17 cellular contexts compared by ENCODE assay signal in genomic region chr15:96367436-96368200, GRCh38. TPM values are rescaled to one million over a fixed set of nuclear protein-coding genes. Genes with fewer than 3 reads are reported as not detected.
DNase-seq lines count a peak whose midpoint lies in the region; ATAC-seq and TF ChIP-seq lines count a peak whose summit lies in the region.
"Had no signal": no experiment of that assay in that cellular context is flagged by ENCODE, and none has a peak within 500 bp of the region (broad histone marks: within the 10 kb centered on the region; RNA-seq: fewer than 3 reads in every experiment).

No MANE protein-coding gene starts in this region.

- H3K9me3 ChIP-seq in left ventricle myocardium inferior (replicated peaks) (no peaks in the 10 kb centered on the region), ectodermal cell (ENCODE audit: control insufficient read depth, low read length) (no peaks in the 10 kb centered on the region)
- H3K9me3 ChIP-seq: body of pancreas had no signal

- H3K4me3 ChIP-seq in left ventricle myocardium inferior (peak overlapping the region; percentile 35), ectodermal cell (ENCODE audit: insufficient read depth, low read depth, low read length) (peak overlapping the region; percentile 19)
- H3K4me3 ChIP-seq: body of pancreas had no signal

- H3K36me3 Mint-ChIP-seq in nephron progenitor cell (ENCODE audit: low read depth) (no peaks in the 10 kb centered on the region), type B pancreatic cell (peaks cover 8% of the 10 kb centered on the region)
- no peaks in the 10 kb centered on the region for H3K36me3 Mint-ChIP-seq in activated CD4-positive, alpha-beta T cell treated with anti-CD3 and anti-CD28 coated beads for 36 hours (ENCODE audit: low read depth)

- H3K36me3 ChIP-seq in left ventricle myocardium inferior = no peaks in the 10 kb centered on the region
- H3K36me3 ChIP-seq in ectodermal cell (ENCODE audit: control insufficient read depth, insufficient read depth, low read length) = no peaks in the 10 kb centered on the region

- intact Hi-C loops in left ventricle myocardium inferior (cut with micrococcal nuclease) (no loop called here), Right ventricle myocardium inferior (cut with DNase I) (no loop called here)
- intact Hi-C loops in activated CD4-positive, alpha-beta T cell treated with anti-CD3 and anti-CD28 coated beads for 36 hours (cut with DNase I, micrococcal nuclease) = no loop called here

- H3K27me3 ChIP-seq in left ventricle myocardium inferior (ENCODE audit: low read depth) (peaks cover 93% of the 10 kb centered on the region), ectodermal cell (ENCODE audit: control insufficient read depth, insufficient read depth, low read length, poor library complexity, severe bottlenecking) (peaks cover 100% of the 10 kb centered on the region)

- H3K27ac Mint-ChIP-seq in nephron progenitor cell = no peak overlapping the region
- H3K27ac Mint-ChIP-seq in type B pancreatic cell = no peak overlapping the region
- no peak overlapping the region for H3K27ac Mint-ChIP-seq in activated CD4-positive, alpha-beta T cell treated with anti-CD3 and anti-CD28 coated beads for 36 hours

- WGBS in ectodermal cell, 2 experiments = 5 to 6% methylated on average over 27 of the region's 27 CpGs

- H3K4me1 Mint-ChIP-seq in nephron progenitor cell (peaks cover 61% of the 10 kb centered on the region), type B pancreatic cell (ENCODE audit: unreplicated experiment) (peaks cover 26% of the 10 kb centered on the region)
- H3K4me1 Mint-ChIP-seq in activated CD4-positive, alpha-beta T cell treated with anti-CD3 and anti-CD28 coated beads for 36 hours = no peaks in the 10 kb centered on the region

- CTCF ChIA-PET in activated CD4-positive, alpha-beta T cell treated with anti-CD3 and anti-CD28 coated beads for 36 hours (lab: Charles Lee) = no interaction called here

- H3K4me1 ChIP-seq in left ventricle myocardium inferior (peaks cover 18% of the 10 kb centered on the region), ectodermal cell (ENCODE audit: control insufficient read depth, insufficient read depth, low read length) (peaks cover 47% of the 10 kb centered on the region)

- peaks cover 1% of the 10 kb centered on the region for H3K9me3 Mint-ChIP-seq in nephron progenitor cell
- H3K9me3 Mint-ChIP-seq in type B pancreatic cell = peaks cover 6% of the 10 kb centered on the region
- no peaks in the 10 kb centered on the region for H3K9me3 Mint-ChIP-seq in activated CD4-positive, alpha-beta T cell treated with anti-CD3 and anti-CD28 coated beads for 36 hours (ENCODE audit: low read depth)

- POLR2A ChIA-PET in activated CD4-positive, alpha-beta T cell treated with anti-CD3 and anti-CD28 coated beads for 36 hours (lab: Charles Lee) = no interaction called here

- TF ChIP-seq CTCF in left ventricle myocardium inferior (IDR thresholded peaks at IDR 0.05; ENCODE audit: borderline replicate concordance) = no peak
- TF ChIP-seq CTCF in nephron progenitor cell (IDR thresholded peaks at IDR 0.05) = no peak
- no peak for TF ChIP-seq CTCF in type B pancreatic cell (conservative IDR thresholded peaks at IDR 0.05)
- TF ChIP-seq CTCF in omental fat pad (IDR thresholded peaks at IDR 0.05) = no peak

- H3K27me3 Mint-ChIP-seq in nephron progenitor cell (ENCODE audit: low read depth, poor library complexity) (peaks cover 100% of the 10 kb centered on the region), type B pancreatic cell (peaks cover 94% of the 10 kb centered on the region)
- peaks cover 62% of the 10 kb centered on the region for H3K27me3 Mint-ChIP-seq in activated CD4-positive, alpha-beta T cell treated with anti-CD3 and anti-CD28 coated beads for 36 hours

- no peak for DNase-seq in left ventricle myocardium inferior
- DNase-seq in Right ventricle myocardium inferior (ENCODE audit: missing footprints) = no peak
- DNase-seq in nephron progenitor cell = no peak
- no peak for DNase-seq in type B pancreatic cell (ENCODE audit: extremely low spot score, unreplicated experiment)
- DNase-seq in activated CD4-positive, alpha-beta T cell treated with anti-CD3 and anti-CD28 coated beads for 36 hours = no peak
- no peak for DNase-seq in omental fat pad (ENCODE audit: low spot score)
- DNase-seq in CD1c-positive myeloid dendritic cell (ENCODE audit: extremely low spot score) = no peak
- DNase-seq: activated CD8-positive, alpha-beta memory T cell treated with anti-CD3 and anti-CD28 coated beads for 24 hours; activated gamma-delta T cell; body of pancreas; Kasumi-1; NCI-H1436; NCI-H2227 treated with DMSO at 0.1 percent for 48 hours; stimulated activated CD8-positive, alpha-beta memory T cell treated with anti-CD3 and anti-CD28 coated beads, Interleukin-4, amount 100 ng/mL, for 48 hours; trophoblast cell had no signal

- no peak overlapping the region for H3K27ac ChIP-seq in left ventricle myocardium inferior (replicated peaks)
- no peak overlapping the region for H3K27ac ChIP-seq in ectodermal cell (ENCODE audit: insufficient read depth, low read depth, low read length, poor library complexity, severe bottlenecking)
- H3K27ac ChIP-seq: body of pancreas, HL-60 had no signal

- H3K4me3 Mint-ChIP-seq in nephron progenitor cell = peak overlapping the region; percentile 75
- peak overlapping the region; percentile 65 for H3K4me3 Mint-ChIP-seq in type B pancreatic cell
- H3K4me3 Mint-ChIP-seq in activated CD4-positive, alpha-beta T cell treated with anti-CD3 and anti-CD28 coated beads for 36 hours = no peak overlapping the region

- ATAC-seq in Right ventricle myocardium inferior (no peak), omental fat pad (ENCODE audit: low FRiP score) (no peak)
- ATAC-seq in activated CD4-positive, alpha-beta T cell treated with anti-CD3 and anti-CD28 coated beads for 36 hours = no peak

RNA-seq across cellular contexts. Expression of gene NR2F2, which starts 37.1 kb away (rescaled TPM):
- total RNA-seq in left ventricle myocardium inferior = 12.8 TPM
- 14.2 TPM for total RNA-seq in Right ventricle myocardium inferior
- polyA plus RNA-seq in ectodermal cell (2013, experiment 1 of 4) = 101 TPM
- polyA plus RNA-seq in ectodermal cell (2013, experiment 2 of 4) = 117 TPM
- polyA plus RNA-seq in ectodermal cell (2013, experiment 3 of 4) = 80.0 TPM
- 97.4 TPM for polyA plus RNA-seq in ectodermal cell (2013, experiment 4 of 4)
- 135 and 270 TPM in 2 replicates for total RNA-seq in type B pancreatic cell (ENCODE audit: low replicate concordance)
- total RNA-seq in activated CD4-positive, alpha-beta T cell treated with anti-CD3 and anti-CD28 coated beads for 36 hours = not detected
- total RNA-seq in omental fat pad = 10 to 100 TPM in 3 of 4 donors, 1 to 10 TPM in 1; 8.9 to 41.8 (median 20.1) TPM

Comparison
In these comparisons a context has a peak if more than half of its experiments do, and no peak if none do; other contexts are left out.
1. RNA of gene NR2F2, which starts 37.1 kb away (total RNA-seq): 135 to 270 TPM in type B pancreatic cell, 8.9 to 41.8 TPM in omental fat pad, 14.2 TPM in Right ventricle myocardium inferior (single experiment) and 12.8 TPM in left ventricle myocardium inferior (single experiment); not detected in activated CD4-positive, alpha-beta T cell treated with anti-CD3 and anti-CD28 coated beads for 36 hours; every median in the first group is over 4 times any median in the second.